11 cellular contexts compared by ENCODE assay signal in genomic region chr20:63070301-63070625, GRCh38.
"Had no signal": no experiment of that assay in that cellular context is flagged by ENCODE, and none has a peak within 500 bp of the region (broad histone marks: within the 10 kb centered on the region; RNA-seq: fewer than 3 reads in every experiment).

No MANE protein-coding gene starts in this region.

- H3K4me3 ChIP-seq: heart right ventricle, left lung, pancreas, prostate gland, skin epidermis had no signal

- H3K4me1 Mint-ChIP-seq: nephron had no signal

- DNase-seq: effector memory CD4-positive, alpha-beta T cell; naive B cell; occipital lobe; stimulated activated CD4-positive, alpha-beta T cell treated with anti-CD3 and anti-CD28 coated beads, Interleukin-12 subunit alpha, Interleukin-12 subunit beta, amount 100 ng/mL, for 4 hours; stimulated activated naive CD4-positive, alpha-beta T cell treated with Interleukin-2 at 50 U/mL for 16 hours had no signal

- H3K27ac ChIP-seq: heart right ventricle, left lung, pancreas, prostate gland, skin epidermis had no signal

- H3K36me3 Mint-ChIP-seq: naive B cell had no signal

- H3K27ac Mint-ChIP-seq: naive B cell, nephron had no signal

- H3K4me1 ChIP-seq: left lung, pancreas, prostate gland had no signal

- H3K4me3 Mint-ChIP-seq: nephron had no signal

- H3K36me3 ChIP-seq: heart right ventricle, left lung, pancreas, prostate gland had no signal

- H3K9me3 ChIP-seq: pancreas, prostate gland had no signal
